ENCODE assay signal across 14 cellular contexts in the genomic region with DNA sequence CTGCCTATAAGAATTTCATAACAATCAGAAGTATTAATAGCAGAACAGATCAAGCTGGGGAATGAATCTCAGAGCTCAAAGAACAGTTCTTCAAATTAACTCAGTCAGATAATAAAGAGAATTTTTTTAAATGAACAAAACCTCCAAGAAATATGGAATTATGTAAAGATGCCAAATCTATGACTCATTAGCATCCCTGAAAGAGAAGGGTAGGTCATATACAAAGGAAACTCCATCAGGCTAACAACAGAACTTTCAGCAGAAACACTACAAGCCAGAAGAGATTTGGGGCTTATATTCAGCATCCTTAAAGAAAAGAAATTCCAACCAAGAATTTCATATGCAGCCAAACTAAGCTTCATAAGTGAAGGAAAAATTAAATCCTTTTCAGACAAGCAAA.
"Had no signal": no experiment of that assay in that cellular context is flagged by ENCODE, and none has a peak within 500 bp of the region (broad histone marks: within the 10 kb centered on the region; RNA-seq: fewer than 3 reads in every experiment).

No MANE protein-coding gene starts in this region.

- H3K27me3 ChIP-seq: pancreas, upper lobe of right lung had no signal

- H3K9me3 ChIP-seq: pancreas had no signal

- H3K4me1 ChIP-seq: pancreas, upper lobe of right lung had no signal

- ATAC-seq: esophagus mucosa; pancreas; stimulated activated effector memory CD8-positive, alpha-beta T cell treated with anti-CD3 and anti-CD28 coated beads, Interleukin-12 subunit alpha, Interleukin-12 subunit beta, amount 100 ng/mL, for 72 hours; upper lobe of right lung had no signal

- DNase-seq: activated B cell treated with CpG ODN at 0.5 μM for 24 hours; activated CD4-positive, alpha-beta T cell treated with anti-CD3 and anti-CD28 coated beads for 48 hours; activated CD8-positive, alpha-beta memory T cell treated with anti-CD3 and anti-CD28 coated beads, Interleukin-2, amount 50 U/mL, for 48 hours; activated naive CD8-positive, alpha-beta T cell treated with anti-CD3 and anti-CD28 coated beads for 36 hours; anterior cingulate cortex; midbrain; pancreas; upper lobe of right lung had no signal

- FAIRE-seq: endometrium, islet of Langerhans, pancreas had no signal

- H3K4me3 ChIP-seq: lung, pancreas, thoracic aorta, upper lobe of right lung had no signal

- H3K27ac ChIP-seq: pancreas, thoracic aorta, upper lobe of right lung had no signal
